Comparison of ENCODE assay signal across 9 cellular contexts in genomic region chr1:221837886-221838285, GRCh38.
DNase-seq lines count a peak whose midpoint lies in the region; ATAC-seq and TF ChIP-seq lines count a peak whose summit lies in the region.
"Had no signal": no experiment of that assay in that cellular context is flagged by ENCODE, and none has a peak within 500 bp of the region (broad histone marks: within the 10 kb centered on the region; RNA-seq: fewer than 3 reads in every experiment).

No MANE protein-coding gene starts in this region.

- H3K4me1 Mint-ChIP-seq in T-helper 2 cell treated with Interferon-gamma antibody and Interleukin-4, amounts not matched to agents 5 μg/mL and 100 μg/mL, for 36 hours (ENCODE audit: low read depth) = peaks cover 59% of the 10 kb centered on the region

- no peak overlapping the region for H3K4me3 ChIP-seq in OCI-LY7 (ENCODE audit: low read depth, low read length, poor library complexity, severe bottlenecking)

- no peaks in the 10 kb centered on the region for H3K36me3 ChIP-seq in OCI-LY7 (ENCODE audit: insufficient read depth, low read length)

- H3K4me1 ChIP-seq in OCI-LY7 (ENCODE audit: insufficient read depth, low read length, poor library complexity, severe bottlenecking) = no peaks in the 10 kb centered on the region

- no peak overlapping the region for H3K4me2 ChIP-seq in OCI-LY7 (ENCODE audit: low read length)

- no peaks in the 10 kb centered on the region for H3K9me2 ChIP-seq in OCI-LY7 (ENCODE audit: insufficient read depth, low read length)

- H3K9me3 Mint-ChIP-seq in T-helper 2 cell treated with Interferon-gamma antibody and Interleukin-4, amounts not matched to agents 5 μg/mL and 100 μg/mL, for 36 hours = no peaks in the 10 kb centered on the region

- DNase-seq in activated CD4-positive, CD25-positive, alpha-beta regulatory T cell treated with anti-CD3 and anti-CD28 coated beads, Interleukin-2, amount 50 U/mL, for 72 hours = no peak
- DNase-seq in T-helper 2 cell treated with Interferon-gamma antibody and Interleukin-4, amounts not matched to agents 5 μg/mL and 100 μg/mL, for 36 hours (ENCODE audit: low spot score) = peak; percentile 39
- DNase-seq in stimulated activated CD4-positive, alpha-beta T cell treated with anti-CD3 and anti-CD28 coated beads, Interleukin-4, amount 100 ng/mL, for 1 hour = peak; percentile 30
- DNase-seq in NCI-H226 (no peak), OCI-LY7 (ENCODE audit: low spot score) (no peak), amygdala (lab: John Stamatoyannopoulos, UW) (no peak)
- DNase-seq: stimulated activated naive CD4-positive, alpha-beta T cell treated with Interleukin-2 at 50 U/mL for 16 hours had no signal

- no TSS peak for BruUV-seq in OCI-LY7 (replicated peaks; lab: Mats Ljungman, UMichigan)

- H3K9me3 ChIP-seq in OCI-LY7 (ENCODE audit: low read length) = no peaks in the 10 kb centered on the region

- H3K27ac Mint-ChIP-seq in T-helper 2 cell treated with Interferon-gamma antibody and Interleukin-4, amounts not matched to agents 5 μg/mL and 100 μg/mL, for 36 hours = peak overlapping the region; percentile 85

- POLR2A ChIA-PET in OCI-LY7 (lab: Charles Lee) = no interaction called here

- no peak overlapping the region for H2AFZ ChIP-seq in OCI-LY7 (ENCODE audit: low read length)

- H4K20me1 ChIP-seq in OCI-LY7 (ENCODE audit: insufficient read depth, low read length) = no peaks in the 10 kb centered on the region

- H3K27ac ChIP-seq in OCI-LY7 (ENCODE audit: low read depth, low read length, poor library complexity, severe bottlenecking) = no peak overlapping the region

- H3K79me2 ChIP-seq in OCI-LY7 (ENCODE audit: insufficient read depth, low read depth, low read length) = no peaks in the 10 kb centered on the region

- peak overlapping the region; percentile 71 for H3K4me3 Mint-ChIP-seq in T-helper 2 cell treated with Interferon-gamma antibody and Interleukin-4, amounts not matched to agents 5 μg/mL and 100 μg/mL, for 36 hours

- CTCF ChIA-PET in OCI-LY7 (lab: Charles Lee; ENCODE audit: unreplicated experiment) = no interaction called here

- peaks cover 2% of the 10 kb centered on the region for H3K36me3 Mint-ChIP-seq in T-helper 2 cell treated with Interferon-gamma antibody and Interleukin-4, amounts not matched to agents 5 μg/mL and 100 μg/mL, for 36 hours (ENCODE audit: low read depth)

- TF ChIP-seq CTCF in OCI-LY7 (conservative IDR thresholded peaks at IDR 0.05; ENCODE audit: low read length) = no peak

- H3K27me3 Mint-ChIP-seq in T-helper 2 cell treated with Interferon-gamma antibody and Interleukin-4, amounts not matched to agents 5 μg/mL and 100 μg/mL, for 36 hours (ENCODE audit: low read depth) = no peaks in the 10 kb centered on the region

- intact Hi-C loops in OCI-LY7 (cut with micrococcal nuclease; ENCODE audit: unreplicated experiment) = no loop called here

- peak; percentile 21 to 33 for ATAC-seq in activated CD4-positive, CD25-positive, alpha-beta regulatory T cell treated with anti-CD3 and anti-CD28 coated beads, Interleukin-2, amount 50 U/mL, for 24 hours
- peak; percentile 26 for ATAC-seq in HG02610 (IDR thresholded peaks at IDR 0.05; ENCODE audit: unreplicated experiment)

Comparison
In these comparisons a context has a peak if more than half of its experiments do, and no peak if none do; other contexts are left out.
1. DNase-seq: peak in T-helper 2 cell treated with Interferon-gamma antibody and Interleukin-4, amounts not matched to agents 5 μg/mL and 100 μg/mL, for 36 hours (single experiment) and stimulated activated CD4-positive, alpha-beta T cell treated with anti-CD3 and anti-CD28 coated beads, Interleukin-4, amount 100 ng/mL, for 1 hour (single experiment); none in activated CD4-positive, CD25-positive, alpha-beta regulatory T cell treated with anti-CD3 and anti-CD28 coated beads, Interleukin-2, amount 50 U/mL, for 72 hours (single experiment), NCI-H226 (single experiment), OCI-LY7 (single experiment) and amygdala (0 of 56).